1 cellular context compared by ENCODE assay signal in the genomic region with DNA sequence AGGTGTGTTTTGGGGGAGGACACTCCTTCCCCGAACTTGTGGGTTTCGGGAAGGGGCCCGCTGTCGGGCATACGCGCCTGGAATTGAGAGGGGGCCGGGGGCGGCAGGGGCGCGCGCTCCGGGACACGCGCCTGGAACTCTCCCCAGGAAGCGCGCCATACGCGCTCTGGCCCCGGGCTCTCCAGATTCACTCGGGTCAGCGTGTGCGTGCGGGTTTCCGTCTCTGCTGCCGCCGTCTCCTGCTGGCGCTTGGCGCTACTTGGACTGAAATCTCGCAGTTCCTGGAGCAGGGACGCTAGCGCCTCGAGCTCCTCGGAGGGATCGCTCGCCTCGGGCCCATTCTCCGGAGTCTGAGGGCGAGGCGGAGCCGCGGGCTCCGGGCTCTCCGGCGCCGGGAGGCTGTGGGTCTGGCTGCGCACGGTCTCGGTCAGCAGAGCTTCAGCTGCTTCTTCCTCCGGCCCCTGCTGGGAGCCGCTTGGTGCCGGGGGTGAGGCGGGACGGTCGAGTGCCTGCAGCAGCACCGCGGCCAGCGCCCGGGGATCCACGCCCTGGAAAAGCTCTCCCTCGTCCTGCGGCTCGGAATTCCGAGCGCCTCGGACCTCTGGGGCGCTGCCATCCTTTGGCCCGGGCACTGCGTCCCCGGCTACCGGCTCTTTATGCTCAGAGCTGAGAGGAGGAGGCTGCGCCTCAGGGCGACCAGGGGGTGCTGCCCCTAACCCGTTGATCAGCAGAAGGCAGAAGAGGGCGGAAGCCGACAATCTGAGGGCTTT.
A peak's percentile ranks its signal among the peaks of the same experiment; 100 is the strongest.
TF ChIP-seq lines count a peak whose summit lies in the region.

No MANE protein-coding gene starts in this region.

TF ChIP-seq in HEK293, 187 proteins besides CTCF, POLR2A, EP300 and RAD21 (continued from another document):
- TF ChIP-seq, protein P1, sequence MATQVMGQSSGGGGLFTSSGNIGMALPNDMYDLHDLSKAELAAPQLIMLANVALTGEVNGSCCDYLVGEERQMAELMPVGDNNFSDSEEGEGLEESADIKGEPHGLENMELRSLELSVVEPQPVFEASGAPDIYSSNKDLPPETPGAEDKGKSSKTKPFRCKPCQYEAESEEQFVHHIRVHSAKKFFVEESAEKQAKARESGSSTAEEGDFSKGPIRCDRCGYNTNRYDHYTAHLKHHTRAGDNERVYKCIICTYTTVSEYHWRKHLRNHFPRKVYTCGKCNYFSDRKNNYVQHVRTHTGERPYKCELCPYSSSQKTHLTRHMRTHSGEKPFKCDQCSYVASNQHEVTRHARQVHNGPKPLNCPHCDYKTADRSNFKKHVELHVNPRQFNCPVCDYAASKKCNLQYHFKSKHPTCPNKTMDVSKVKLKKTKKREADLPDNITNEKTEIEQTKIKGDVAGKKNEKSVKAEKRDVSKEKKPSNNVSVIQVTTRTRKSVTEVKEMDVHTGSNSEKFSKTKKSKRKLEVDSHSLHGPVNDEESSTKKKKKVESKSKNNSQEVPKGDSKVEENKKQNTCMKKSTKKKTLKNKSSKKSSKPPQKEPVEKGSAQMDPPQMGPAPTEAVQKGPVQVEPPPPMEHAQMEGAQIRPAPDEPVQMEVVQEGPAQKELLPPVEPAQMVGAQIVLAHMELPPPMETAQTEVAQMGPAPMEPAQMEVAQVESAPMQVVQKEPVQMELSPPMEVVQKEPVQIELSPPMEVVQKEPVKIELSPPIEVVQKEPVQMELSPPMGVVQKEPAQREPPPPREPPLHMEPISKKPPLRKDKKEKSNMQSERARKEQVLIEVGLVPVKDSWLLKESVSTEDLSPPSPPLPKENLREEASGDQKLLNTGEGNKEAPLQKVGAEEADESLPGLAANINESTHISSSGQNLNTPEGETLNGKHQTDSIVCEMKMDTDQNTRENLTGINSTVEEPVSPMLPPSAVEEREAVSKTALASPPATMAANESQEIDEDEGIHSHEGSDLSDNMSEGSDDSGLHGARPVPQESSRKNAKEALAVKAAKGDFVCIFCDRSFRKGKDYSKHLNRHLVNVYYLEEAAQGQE (tag by site-specific recombination; IDR thresholded peaks at IDR 0.05): peak; percentile 97
- TF ChIP-seq HIC1 (tag by site-specific recombination; IDR thresholded peaks at IDR 0.05) (no peak), ZNF623 (tag by site-specific recombination; IDR thresholded peaks at IDR 0.05) (no peak), ZNF621 (tag by site-specific recombination; IDR thresholded peaks at IDR 0.05) (no peak), ZNF362 (tag by site-specific recombination; IDR thresholded peaks at IDR 0.05) (no peak), ZNF747 (tag by site-specific recombination; IDR thresholded peaks at IDR 0.05) (no peak), HOXC10 (CRISPR knock-in tag; IDR thresholded peaks at IDR 0.05) (no peak), ZNF341 (tag by site-specific recombination; IDR thresholded peaks at IDR 0.05; ENCODE audit: low read depth) (0 out of 2 replicates have a peak, but pooled peaks have one; percentile 9), ZEB2 (tag by site-specific recombination; IDR thresholded peaks at IDR 0.05) (no peak; the same call in 1 of the 2 replicates), ZNF169 (tag by site-specific recombination; IDR thresholded peaks at IDR 0.05) (no peak), ZBTB17 (tag by site-specific recombination; IDR thresholded peaks at IDR 0.05) (peak; percentile 34; the same call in 1 of the 2 replicates), ZNF266 (tag by site-specific recombination; IDR thresholded peaks at IDR 0.05; ENCODE audit: low read depth) (no peak), ZNF785 (tag by site-specific recombination; IDR thresholded peaks at IDR 0.05) (no peak), KLF8 (tag by site-specific recombination; IDR thresholded peaks at IDR 0.05) (0 out of 2 replicates have a peak, but pooled peaks have one; percentile 12), ZBTB44 (tag by site-specific recombination; IDR thresholded peaks at IDR 0.05) (no peak), ZNF311 (tag by site-specific recombination; IDR thresholded peaks at IDR 0.05; ENCODE audit: borderline replicate concordance) (no peak), ZNF223 (tag by site-specific recombination; IDR thresholded peaks at IDR 0.05) (no peak), ZIC2 (tag by site-specific recombination; IDR thresholded peaks at IDR 0.05) (peak; percentile 38; the same call in 1 of the 2 replicates), ZNF174 (tag by site-specific recombination; IDR thresholded peaks at IDR 0.05) (no peak), ZNF561 (tag by site-specific recombination; IDR thresholded peaks at IDR 0.05; ENCODE audit: borderline replicate concordance) (0 out of 2 replicates have a peak, but pooled peaks have one; percentile 5), ZNF335 (tag by site-specific recombination; conservative IDR thresholded peaks at IDR 0.05) (no peak), ZBTB6 (tag by site-specific recombination; IDR thresholded peaks at IDR 0.05) (peak; percentile 74; the same call in 1 of the 2 replicates), MYNN (tag by site-specific recombination; IDR thresholded peaks at IDR 0.05; ENCODE audit: borderline replicate concordance) (no peak)
- TF ChIP-seq, protein P2, sequence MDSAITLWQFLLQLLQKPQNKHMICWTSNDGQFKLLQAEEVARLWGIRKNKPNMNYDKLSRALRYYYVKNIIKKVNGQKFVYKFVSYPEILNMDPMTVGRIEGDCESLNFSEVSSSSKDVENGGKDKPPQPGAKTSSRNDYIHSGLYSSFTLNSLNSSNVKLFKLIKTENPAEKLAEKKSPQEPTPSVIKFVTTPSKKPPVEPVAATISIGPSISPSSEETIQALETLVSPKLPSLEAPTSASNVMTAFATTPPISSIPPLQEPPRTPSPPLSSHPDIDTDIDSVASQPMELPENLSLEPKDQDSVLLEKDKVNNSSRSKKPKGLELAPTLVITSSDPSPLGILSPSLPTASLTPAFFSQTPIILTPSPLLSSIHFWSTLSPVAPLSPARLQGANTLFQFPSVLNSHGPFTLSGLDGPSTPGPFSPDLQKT (IDR thresholded peaks at IDR 0.05; ENCODE audit: borderline replicate concordance, low read depth, low read length): no peak
- TF ChIP-seq, protein P3, sequence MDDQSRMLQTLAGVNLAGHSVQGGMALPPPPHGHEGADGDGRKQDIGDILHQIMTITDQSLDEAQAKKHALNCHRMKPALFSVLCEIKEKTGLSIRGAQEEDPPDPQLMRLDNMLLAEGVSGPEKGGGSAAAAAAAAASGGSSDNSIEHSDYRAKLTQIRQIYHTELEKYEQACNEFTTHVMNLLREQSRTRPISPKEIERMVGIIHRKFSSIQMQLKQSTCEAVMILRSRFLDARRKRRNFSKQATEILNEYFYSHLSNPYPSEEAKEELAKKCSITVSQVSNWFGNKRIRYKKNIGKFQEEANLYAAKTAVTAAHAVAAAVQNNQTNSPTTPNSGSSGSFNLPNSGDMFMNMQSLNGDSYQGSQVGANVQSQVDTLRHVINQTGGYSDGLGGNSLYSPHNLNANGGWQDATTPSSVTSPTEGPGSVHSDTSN (CRISPR knock-in tag; IDR thresholded peaks at IDR 0.05): no peak
